Comparison of ENCODE assay signal across 1 cellular context in genomic region chr12:29863665-29864064, GRCh38.
TF ChIP-seq lines count a peak whose summit lies in the region.

No MANE protein-coding gene starts in this region.

TF ChIP-seq in GM23338, 12 proteins besides CTCF, POLR2A, EP300 and RAD21 (continued from another document):
- TF ChIP-seq ZNF462 (CRISPR knock-in tag; IDR thresholded peaks at IDR 0.05): peak; percentile 71; the same call in 1 of the 2 replicates
